10 cellular contexts compared by ENCODE assay signal in the genomic region with DNA sequence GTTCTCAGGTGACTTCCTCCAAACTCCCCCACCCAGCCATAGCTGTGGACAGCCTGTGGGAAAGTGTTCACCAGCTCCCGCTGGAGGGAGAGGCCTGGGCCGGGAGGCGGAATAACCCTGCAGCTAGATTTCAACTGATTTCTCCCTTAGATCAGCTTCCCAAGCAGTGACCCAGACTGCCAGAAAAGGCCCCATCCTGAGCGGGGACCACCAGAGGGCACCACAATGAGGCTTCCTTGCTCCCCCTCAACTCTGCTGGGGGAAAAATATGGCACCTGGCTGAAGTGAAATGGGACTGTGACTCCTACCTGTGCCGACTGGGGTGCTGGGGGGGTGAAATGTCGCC. TPM values are rescaled to one million over a fixed set of nuclear protein-coding genes. Genes with fewer than 3 reads are reported as not detected.
A peak's percentile ranks its signal among the peaks of the same experiment; 100 is the strongest.
DNase-seq lines count a peak whose midpoint lies in the region; ATAC-seq and TF ChIP-seq lines count a peak whose summit lies in the region.
"Had no signal": no experiment of that assay in that cellular context is flagged by ENCODE, and none has a peak within 500 bp of the region (broad histone marks: within the 10 kb centered on the region; RNA-seq: fewer than 3 reads in every experiment).

No MANE protein-coding gene starts in this region.

- no peak for TF ChIP-seq CTCF in esophagus muscularis mucosa (IDR thresholded peaks at IDR 0.05)

- no peaks in the 10 kb centered on the region for H3K36me3 ChIP-seq in esophagus muscularis mucosa
- H3K36me3 ChIP-seq: SJSA1 had no signal

- H3K4me3 ChIP-seq in esophagus muscularis mucosa = peak overlapping the region; percentile 39 to 55 (median 48)
- H3K4me3 ChIP-seq: SJSA1 had no signal

- no peaks in the 10 kb centered on the region for H3K9me3 ChIP-seq in T-helper 17 cell (ENCODE audit: control insufficient read depth, low read length, poor library complexity, severe bottlenecking)
- H3K9me3 ChIP-seq in esophagus muscularis mucosa = no peaks in the 10 kb centered on the region
- H3K9me3 ChIP-seq: SJSA1 had no signal

- intact Hi-C loops in esophagus muscularis mucosa (cut with DNase I) = no loop called here

- H3K4me3 Mint-ChIP-seq in T-helper 17 cell = peak overlapping the region; percentile 95
- peak overlapping the region; percentile 85 for H3K4me3 Mint-ChIP-seq in stimulated activated naive CD8-positive, alpha-beta T cell treated with anti-CD3 and anti-CD28 coated beads, Interleukin-15, Interleukin-2, amounts not matched to agents 100 ng/mL and 50 ng/mL, for 24 hours

- peak; percentile 39 for ATAC-seq in T-helper 17 cell
- ATAC-seq in HG03354 (IDR thresholded peaks at IDR 0.05; ENCODE audit: poor library complexity, severe bottlenecking, unreplicated experiment) = no peak

- H3K27me3 ChIP-seq in esophagus muscularis mucosa = peaks cover 17 to 100% (median 53%) of the 10 kb centered on the region in 4 donors

- peaks cover 23 to 27% (median 23%) of the 10 kb centered on the region in 4 donors for H3K4me1 ChIP-seq in esophagus muscularis mucosa

- no peak for TF ChIP-seq EP300 in esophagus muscularis mucosa (IDR thresholded peaks at IDR 0.05)

- peaks cover 93% of the 10 kb centered on the region for H3K27me3 Mint-ChIP-seq in T-helper 17 cell
- H3K27me3 Mint-ChIP-seq in stimulated activated naive CD8-positive, alpha-beta T cell treated with anti-CD3 and anti-CD28 coated beads, Interleukin-15, Interleukin-2, amounts not matched to agents 100 ng/mL and 50 ng/mL, for 24 hours = peaks cover 88% of the 10 kb centered on the region

- H3K27ac Mint-ChIP-seq in T-helper 17 cell = peak overlapping the region; percentile 80
- H3K27ac Mint-ChIP-seq in stimulated activated naive CD8-positive, alpha-beta T cell treated with anti-CD3 and anti-CD28 coated beads, Interleukin-15, Interleukin-2, amounts not matched to agents 100 ng/mL and 50 ng/mL, for 24 hours = peak overlapping the region; percentile 69

- no peak overlapping the region for H3K27ac ChIP-seq in esophagus muscularis mucosa (replicated peaks in 1 of 4)
- H3K27ac ChIP-seq: SJSA1 had no signal

- H3K36me3 Mint-ChIP-seq in T-helper 17 cell (ENCODE audit: low read depth) = peaks cover 8% of the 10 kb centered on the region
- no peaks in the 10 kb centered on the region for H3K36me3 Mint-ChIP-seq in stimulated activated naive CD8-positive, alpha-beta T cell treated with anti-CD3 and anti-CD28 coated beads, Interleukin-15, Interleukin-2, amounts not matched to agents 100 ng/mL and 50 ng/mL, for 24 hours (ENCODE audit: low read depth)

- no peaks in the 10 kb centered on the region for H3K9me3 Mint-ChIP-seq in stimulated activated naive CD8-positive, alpha-beta T cell treated with anti-CD3 and anti-CD28 coated beads, Interleukin-15, Interleukin-2, amounts not matched to agents 100 ng/mL and 50 ng/mL, for 24 hours

- peaks cover 29% of the 10 kb centered on the region for H3K4me1 Mint-ChIP-seq in T-helper 17 cell
- peaks cover 32% of the 10 kb centered on the region for H3K4me1 Mint-ChIP-seq in stimulated activated naive CD8-positive, alpha-beta T cell treated with anti-CD3 and anti-CD28 coated beads, Interleukin-15, Interleukin-2, amounts not matched to agents 100 ng/mL and 50 ng/mL, for 24 hours (ENCODE audit: low read depth)

- 52% methylated on average over 4 of the region's 6 CpGs for WGBS in esophagus muscularis mucosa

- TF ChIP-seq POLR2A in esophagus muscularis mucosa (IDR thresholded peaks at IDR 0.05; ENCODE audit: low read depth) = no peak

- DNase-seq in NCI-H82 (lab: John Stamatoyannopoulos, UW) (peak; percentile 66), NCI-H82 treated with DMSO at 0.1 percent for 48 hours (lab: John Stamatoyannopoulos, UW; ENCODE audit: unreplicated experiment) (no peak), T-helper 17 cell (no peak), esophagus muscularis mucosa (ENCODE audit: extremely low spot score) (no peak), OCI-M2 (lab: John Stamatoyannopoulos, UW; ENCODE audit: unreplicated experiment) (no peak), NCI-H1092 (lab: John Stamatoyannopoulos, UW) (no peak)

RNA-seq across cellular contexts. Expression of a gene that starts 50.8 kb away (rescaled TPM):
- total RNA-seq in T-helper 17 cell (not detected), esophagus muscularis mucosa (not detected)
- total RNA-seq: left colon, SJSA1 had no signal
